ENCODE assay signal across 15 cellular contexts in genomic region chr5:34603378-34603777, GRCh38.
"Had no signal": no experiment of that assay in that cellular context is flagged by ENCODE, and none has a peak within 500 bp of the region (broad histone marks: within the 10 kb centered on the region; RNA-seq: fewer than 3 reads in every experiment).

No MANE protein-coding gene starts in this region.

- H3K4me1 ChIP-seq: colonic mucosa, neural progenitor cell, parathyroid adenoma had no signal

- H3K79me2 ChIP-seq: parathyroid adenoma had no signal

- H3K9me3 ChIP-seq: colonic mucosa, mucosa of descending colon, sigmoid colon had no signal

- H3K36me3 ChIP-seq: colonic mucosa, neural progenitor cell, sigmoid colon had no signal

- H2AFZ ChIP-seq: neural progenitor cell, parathyroid adenoma had no signal

- H3K9ac ChIP-seq: neural progenitor cell, parathyroid adenoma had no signal

- H3K36me3 Mint-ChIP-seq: natural killer cell treated with Interleukin-12 subunit alpha and Interleukin-12 subunit beta and Interleukin-15 and Interleukin-18, amount 100 ng/mL, for 72 hours; neural progenitor cell had no signal

- H3K27ac ChIP-seq: colonic mucosa, neural progenitor cell, parathyroid adenoma, sigmoid colon had no signal

- H3K4me3 ChIP-seq: colonic mucosa, mucosa of descending colon, neural progenitor cell, sigmoid colon had no signal

- H3K4me2 ChIP-seq: neural progenitor cell had no signal

- H3K27me3 ChIP-seq: colonic mucosa, neural progenitor cell, sigmoid colon had no signal

- DNase-seq: colonic mucosa; dermis blood vessel endothelial cell; islet precursor cell; mucosa of descending colon; nucleus accumbens; sigmoid colon; small intestine; stimulated activated CD4-positive, alpha-beta T cell treated with anti-CD3 and anti-CD28 coated beads, Interleukin-12 subunit alpha, Interleukin-12 subunit beta, amount 100 ng/mL, for 4 hours; stimulated activated naive CD4-positive, alpha-beta T cell; trophoblast cell had no signal

- H3K4me3 Mint-ChIP-seq: natural killer cell treated with Interleukin-12 subunit alpha and Interleukin-12 subunit beta and Interleukin-15 and Interleukin-18, amount 100 ng/mL, for 72 hours; neural progenitor cell had no signal

- H3K27ac Mint-ChIP-seq: natural killer cell treated with Interleukin-12 subunit alpha and Interleukin-12 subunit beta and Interleukin-15 and Interleukin-18, amount 100 ng/mL, for 72 hours; neural progenitor cell had no signal

- ATAC-seq: left lobe of liver, mucosa of descending colon had no signal

- FAIRE-seq: frontal cortex, small intestine had no signal

- H3K9me3 Mint-ChIP-seq: natural killer cell treated with Interleukin-12 subunit alpha and Interleukin-12 subunit beta and Interleukin-15 and Interleukin-18, amount 100 ng/mL, for 72 hours; neural progenitor cell had no signal
